Comparison of ENCODE assay signal across 8 cellular contexts in genomic region chr4:3531887-3532713, GRCh38. TPM values are rescaled to one million over a fixed set of nuclear protein-coding genes. Genes with fewer than 3 reads are reported as not detected.
DNase-seq lines count a peak whose midpoint lies in the region; TF ChIP-seq lines count a peak whose summit lies in the region.

LRPAP1 (minus strand) TSS chr4:3532422; CDS start chr4:3532412, 10 bp downstream.

- peaks cover 2% of the 10 kb centered on the region for H3K27me3 ChIP-seq in thymus (ENCODE audit: control insufficient read depth, insufficient read depth)

- H3K9me3 Mint-ChIP-seq in activated naive CD8-positive, alpha-beta T cell (ENCODE audit: low read depth): no peaks in the 10 kb centered on the region
- no peaks in the 10 kb centered on the region for H3K9me3 Mint-ChIP-seq in osteocyte (ENCODE audit: unreplicated experiment)

- peaks cover 31% of the 10 kb centered on the region for H3K4me1 Mint-ChIP-seq in activated naive CD8-positive, alpha-beta T cell (ENCODE audit: low read depth)
- peaks cover 16% of the 10 kb centered on the region for H3K4me1 Mint-ChIP-seq in osteocyte (ENCODE audit: unreplicated experiment)

- H3K27ac ChIP-seq in thymus (ENCODE audit: low read depth): peak within 1 kb of the TSS; percentile 68

- H3K9me3 ChIP-seq in thymus (ENCODE audit: control insufficient read depth): no peaks in the 10 kb centered on the region

- H3K4me3 Mint-ChIP-seq in activated naive CD8-positive, alpha-beta T cell: peak within 1 kb of the TSS; percentile 98
- H3K4me3 Mint-ChIP-seq in osteocyte (ENCODE audit: unreplicated experiment): peak within 1 kb of the TSS; percentile 99

- DNase-seq in GM04503 (ENCODE audit: low read depth) (peak; percentile 27), HFF-Myc (ENCODE audit: extremely low read depth, low read depth) (peak; percentile 63), NCI-H1048 (lab: John Stamatoyannopoulos, UW) (peak; percentile 80), SKM-1 treated with dmso at 0.1 percent for 144 hours (lab: John Stamatoyannopoulos, UW; ENCODE audit: unreplicated experiment) (peak; percentile 86), head of caudate nucleus (peak; percentile 89 to 98 (median 96)), osteocyte (ENCODE audit: extremely low spot score, unreplicated experiment) (peak; percentile 97)

- peaks cover 2% of the 10 kb centered on the region for H3K27me3 Mint-ChIP-seq in activated naive CD8-positive, alpha-beta T cell
- H3K27me3 Mint-ChIP-seq in osteocyte (ENCODE audit: unreplicated experiment): peaks cover 2% of the 10 kb centered on the region

- under 1% methylated on average over 82 of the region's 82 CpGs for WGBS in thymus

- peak within 1 kb of the TSS; percentile 73 for H3K4me3 ChIP-seq in HFF-Myc (replicated peaks; ENCODE audit: low read depth, low read length)
- peak within 1 kb of the TSS; percentile 76 for H3K4me3 ChIP-seq in thymus (ENCODE audit: low read length)

- H3K36me3 Mint-ChIP-seq in activated naive CD8-positive, alpha-beta T cell: peaks cover 2% of the 10 kb centered on the region
- H3K36me3 Mint-ChIP-seq in osteocyte (ENCODE audit: unreplicated experiment): no peaks in the 10 kb centered on the region

- intact Hi-C loops in head of caudate nucleus (cut with DNase I): no loop called here

- peak within 1 kb of the TSS; percentile 94 for H3K27ac Mint-ChIP-seq in activated naive CD8-positive, alpha-beta T cell
- peak within 1 kb of the TSS; percentile 88 for H3K27ac Mint-ChIP-seq in osteocyte (ENCODE audit: unreplicated experiment)

- H3K4me1 ChIP-seq in thymus (ENCODE audit: control insufficient read depth, insufficient read depth, low read length): peaks cover 20% of the 10 kb centered on the region

- TF ChIP-seq CTCF in HFF-Myc (IDR thresholded peaks at IDR 0.05; ENCODE audit: low read depth, low read length, missing control alignments): no peak
- no peak for TF ChIP-seq CTCF in osteocyte (IDR thresholded peaks at IDR 0.05)

- H3K36me3 ChIP-seq in thymus (ENCODE audit: control insufficient read depth, insufficient read depth): peaks cover 14% of the 10 kb centered on the region

RNA-seq across cellular contexts. Expression of gene LRPAP1, which starts in this region (rescaled TPM):
- 149 and 153 TPM in 2 replicates for total RNA-seq in osteocyte
- 52.5 TPM for polyA plus RNA-seq in thymus

Comparison
In these comparisons a context has a peak if more than half of its experiments do, and no peak if none do; other contexts are left out.
1. Peak in every context shown above with its lines: DNase-seq, H3K4me3 ChIP-seq and H3K27ac ChIP-seq.
2. DNase-seq: peak in every context shown above with its lines; median percentile 97 in osteocyte; 96 in head of caudate nucleus; 86 in SKM-1 treated with dmso at 0.1 percent for 144 hours; 80 in NCI-H1048; 63 in HFF-Myc; 27 in GM04503.